ENCODE assay signal across 21 cellular contexts in the genomic region with DNA sequence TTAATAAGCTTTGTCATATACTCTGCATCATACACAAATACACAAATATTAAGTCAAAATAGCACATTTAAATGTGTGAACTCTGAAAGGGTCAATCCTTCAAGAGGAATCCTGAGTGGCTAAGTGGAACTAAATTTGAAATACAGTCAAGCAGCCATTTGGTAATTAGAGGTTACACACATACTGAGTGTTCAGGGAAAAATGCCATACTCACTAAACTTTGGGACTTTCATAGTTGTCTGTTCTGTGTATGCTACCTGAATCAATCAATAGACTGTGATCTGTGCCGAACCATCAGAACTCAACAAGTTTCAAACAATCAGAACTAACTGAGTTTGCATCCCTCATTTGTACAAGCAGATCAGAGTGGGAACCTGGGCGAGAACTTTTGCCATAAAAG. TPM values are rescaled to one million over a fixed set of nuclear protein-coding genes. Genes with fewer than 3 reads are reported as not detected.
A peak's percentile ranks its signal among the peaks of the same experiment; 100 is the strongest.
DNase-seq lines count a peak whose midpoint lies in the region; ATAC-seq, FAIRE-seq and TF ChIP-seq lines count a peak whose summit lies in the region.
"Had no signal": no experiment of that assay in that cellular context is flagged by ENCODE, and none has a peak within 500 bp of the region (broad histone marks: within the 10 kb centered on the region; RNA-seq: fewer than 3 reads in every experiment).

No MANE protein-coding gene starts in this region.

- SMC1A ChIA-PET in GM12878 (lab: Charles Lee; ENCODE audit: uncharacterized antibody, unreplicated experiment): interaction anchor here (0.7 to 1.1 kb wide), 2 partner anchors 14 to 25 kb away, joined by 3 read pairs; no protein-coding TSS in a partner anchor

- H2BK5ac ChIP-seq in IMR-90 (ENCODE audit: low read depth, low read length, poor library complexity, severe bottlenecking): peak overlapping the region; percentile 60

- H3K9me3 ChIP-seq in IMR-90 (ENCODE audit: control insufficient read depth, insufficient read depth, low read length) (no peaks in the 10 kb centered on the region), GM12878 (replicated peaks; ENCODE audit: control insufficient read depth, insufficient read depth, low read length) (no peaks in the 10 kb centered on the region; the same call in 2 of the 3 replicates)
- H3K9me3 ChIP-seq: BE2C, Caco-2, HAP-1 had no signal

- H4K8ac ChIP-seq in IMR-90 (ENCODE audit: low read depth in 2 of 2, low read length in 2 of 2): peak overlapping the region; percentile 70 to 84; a peak in 3 of 4 replicates

- TF ChIP-seq RAD21 in IMR-90 (IDR thresholded peaks at IDR 0.05; ENCODE audit: low read length): no peak
- no peak for TF ChIP-seq RAD21 in GM12878 (IDR thresholded peaks at IDR 0.05; ENCODE audit: insufficient read depth, low read depth, low read length)

- peak overlapping the region; percentile 53 for H4K91ac ChIP-seq in IMR-90 (ENCODE audit: insufficient read depth, low read depth, low read length)

- peaks cover 56% of the 10 kb centered on the region for H3K79me2 ChIP-seq in GM12878 (ENCODE audit: control insufficient read depth, insufficient read depth, low read length)

- TF ChIP-seq CTCF in IMR-90 (conservative IDR thresholded peaks at IDR 0.05; ENCODE audit: low read depth, low read length) (no peak), GM12878 (IDR thresholded peaks at IDR 0.05 in 2 of 3, conservative IDR thresholded peaks at IDR 0.05 in 1 of 3; ENCODE audit: control insufficient read depth in 2 of 3, extremely low read depth in 1 of 3, insufficient read depth in 1 of 3, low read depth in 3 of 3, low read length in 3 of 3) (no peak), endothelial cell (IDR thresholded peaks at IDR 0.05; ENCODE audit: unreplicated experiment) (no peak)

- no peak for TF ChIP-seq EP300 in GM12878 (IDR thresholded peaks at IDR 0.05; ENCODE audit: borderline replicate concordance in 1 of 2, control insufficient read depth in 1 of 2, low read depth in 2 of 2, low read length in 2 of 2)

- H3K4me3 ChIP-seq in IMR-90 (ENCODE audit: insufficient read depth, low read depth, low read length) (no peak overlapping the region), GM12878 (no peak overlapping the region)
- H3K4me3 ChIP-seq: HAP-1 had no signal

- no CpG with 5 or more reads among the region's 2 CpGs for WGBS in IMR-90 (ENCODE audit: extremely low coverage in 2 of 2, insufficient read length in 1 of 2), 2 experiments
- 98% methylated on average over 2 of the region's 2 CpGs for WGBS in GM12878 (ENCODE audit: insufficient coverage, insufficient replicate concordance, low lambda C conversion rate, missing lambda C conversion rate)

- H2AK5ac ChIP-seq in IMR-90 (ENCODE audit: low read depth, low read length): peak overlapping the region; percentile 43; the same call in 1 of the 2 replicates

- H3K4me2 ChIP-seq in IMR-90 (ENCODE audit: low read depth, low read length) (peak overlapping the region; percentile 70), GM12878 (ENCODE audit: control insufficient read depth, insufficient read depth) (no peak overlapping the region)

- BruUV-seq in IMR-90 (replicated peaks; lab: Mats Ljungman, UMichigan) (no TSS peak), GM12878 (replicated peaks; lab: Mats Ljungman, UMichigan) (no TSS peak)

- peak overlapping the region; percentile 53; the same call in 1 of the 2 replicates for H3K56ac ChIP-seq in IMR-90 (ENCODE audit: extremely low read depth, insufficient read depth, low read length)

- peak overlapping the region; percentile 36 for H3K4me3 Mint-ChIP-seq in stimulated activated effector memory CD8-positive, alpha-beta T cell treated with anti-CD3 and anti-CD28 coated beads, Interleukin-12 subunit alpha, Interleukin-12 subunit beta, amount 100 ng/mL, for 72 hours
- no peak overlapping the region for H3K4me3 Mint-ChIP-seq in endothelial cell (ENCODE audit: unreplicated experiment)
- H3K4me3 Mint-ChIP-seq: activated CD8-positive, alpha-beta memory T cell treated with anti-CD3 and anti-CD28 coated beads, Interleukin-2, amount 10 ng/mL, durations not matched to agents 7 days and 5 days; central memory CD8-positive, alpha-beta T cell had no signal

- H3K4me1 ChIP-seq in IMR-90 (ENCODE audit: control insufficient read depth, insufficient read depth, low read length) (peaks cover 12% of the 10 kb centered on the region), GM12878 (ENCODE audit: control insufficient read depth, insufficient read depth, low read length) (no peaks in the 10 kb centered on the region)
- H3K4me1 ChIP-seq: BE2C, Caco-2, HAP-1 had no signal

- no peak overlapping the region for H3K27ac Mint-ChIP-seq in stimulated activated effector memory CD8-positive, alpha-beta T cell treated with anti-CD3 and anti-CD28 coated beads, Interleukin-12 subunit alpha, Interleukin-12 subunit beta, amount 100 ng/mL, for 72 hours
- H3K27ac Mint-ChIP-seq in endothelial cell (ENCODE audit: unreplicated experiment): no peak overlapping the region
- H3K27ac Mint-ChIP-seq: activated CD8-positive, alpha-beta memory T cell treated with anti-CD3 and anti-CD28 coated beads, Interleukin-2, amount 10 ng/mL, durations not matched to agents 7 days and 5 days had no signal

- H3K4ac ChIP-seq in IMR-90 (ENCODE audit: low read depth, low read length): peak overlapping the region; percentile 45; the same call in 1 of the 2 replicates

- intact Hi-C loops in IMR-90 (cut with micrococcal nuclease) (no loop called here), GM12878 (cut with micrococcal nuclease; ENCODE audit: unreplicated experiment) (no loop called here), head of caudate nucleus (cut with DNase I) (no loop called here)

- dilution Hi-C loops in IMR-90 (cut with HindIII; ENCODE audit: low sequenced_read_pairs, unreplicated experiment): no loop called here

- ATAC-seq in IMR-90 (ENCODE audit: low read depth) (no peak), GM12878 (peak; percentile 5; the same call in 1 of the 3 replicates), left lobe of liver (peak; percentile 88)
- ATAC-seq in stimulated activated effector memory CD8-positive, alpha-beta T cell treated with anti-CD3 and anti-CD28 coated beads, Interleukin-12 subunit alpha, Interleukin-12 subunit beta, amount 100 ng/mL, for 72 hours: no peak
- ATAC-seq: activated CD8-positive, alpha-beta memory T cell treated with anti-CD3 and anti-CD28 coated beads, Interleukin-2, amount 10 ng/mL, durations not matched to agents 7 days and 5 days had no signal

- no peak overlapping the region for H2AK9ac ChIP-seq in IMR-90 (replicated peaks; ENCODE audit: low read depth, low read length, poor library complexity)

- H3K27ac ChIP-seq in IMR-90 (ENCODE audit: insufficient read depth, low read length) (peak overlapping the region; percentile 80), GM12878 (ENCODE audit: control insufficient read depth, insufficient read depth) (no peak overlapping the region)

- H4K20me1 ChIP-seq in IMR-90 (ENCODE audit: insufficient read depth, low read length) (peaks cover 4% of the 10 kb centered on the region; the same call in 1 of the 2 replicates), GM12878 (ENCODE audit: control insufficient read depth, insufficient read depth) (no peaks in the 10 kb centered on the region)

- RAD21 ChIA-PET in GM12878 (lab: Charles Lee; ENCODE audit: unreplicated experiment): interaction anchor here (1.3 kb wide), 1 partner anchor 20 kb away, joined by 4 read pairs; no protein-coding TSS in a partner anchor

- H4K5ac ChIP-seq in IMR-90 (ENCODE audit: low read depth, low read length): peak overlapping the region; percentile 70

- H3K9me3 Mint-ChIP-seq in stimulated activated effector memory CD8-positive, alpha-beta T cell treated with anti-CD3 and anti-CD28 coated beads, Interleukin-12 subunit alpha, Interleukin-12 subunit beta, amount 100 ng/mL, for 72 hours: no peaks in the 10 kb centered on the region
- no peaks in the 10 kb centered on the region for H3K9me3 Mint-ChIP-seq in endothelial cell (ENCODE audit: unreplicated experiment)
- H3K9me3 Mint-ChIP-seq: central memory CD8-positive, alpha-beta T cell had no signal

- no peaks in the 10 kb centered on the region for H3K27me3 Mint-ChIP-seq in endothelial cell (ENCODE audit: unreplicated experiment)
- H3K27me3 Mint-ChIP-seq: activated CD8-positive, alpha-beta memory T cell treated with anti-CD3 and anti-CD28 coated beads, Interleukin-2, amount 10 ng/mL, durations not matched to agents 7 days and 5 days; central memory CD8-positive, alpha-beta T cell had no signal

- H2BK20ac ChIP-seq in IMR-90 (ENCODE audit: low read depth, low read length): peak overlapping the region; percentile 67; the same call in 1 of the 2 replicates

- no peak for FAIRE-seq in GM12878 (lab: Jason Lieb, UNC)

- peak overlapping the region; percentile 65 for H3K18ac ChIP-seq in IMR-90 (ENCODE audit: low read depth, low read length)

- H3K36me3 Mint-ChIP-seq in stimulated activated effector memory CD8-positive, alpha-beta T cell treated with anti-CD3 and anti-CD28 coated beads, Interleukin-12 subunit alpha, Interleukin-12 subunit beta, amount 100 ng/mL, for 72 hours: peaks cover 81% of the 10 kb centered on the region
- H3K36me3 Mint-ChIP-seq in endothelial cell (ENCODE audit: low read depth, unreplicated experiment): no peaks in the 10 kb centered on the region

- in situ Hi-C loops in IMR-90 (cut with MboI; ENCODE audit: low sequenced_read_pairs) (no loop called here), GM12878 (cut with MboI) (no loop called here)

- no peaks in the 10 kb centered on the region for H3K27me3 ChIP-seq in IMR-90 (ENCODE audit: control insufficient read depth, insufficient read depth, low read length)
- H3K27me3 ChIP-seq in GM12878 (replicated peaks in 1 of 2; ENCODE audit: control insufficient read depth in 2 of 2, insufficient read depth in 2 of 2, low read length in 1 of 2): no peaks in the 10 kb centered on the region
- H3K27me3 ChIP-seq: BE2C had no signal

- peaks cover 13 to 29% of the 10 kb centered on the region in 2 experiments for H3K79me1 ChIP-seq in IMR-90 (ENCODE audit: low read depth in 1 of 2, low read length in 2 of 2)

- POLR2A ChIA-PET in IMR-90 (lab: Charles Lee; ENCODE audit: unreplicated experiment) (no interaction called here), GM12878 (lab: Charles Lee) (no interaction called here)

- CTCF ChIA-PET in IMR-90 (lab: Yijun Ruan, JAX) (no interaction called here), GM12878 (lab: Yijun Ruan, JAX) (interaction anchor here (1.2 kb wide), 1 partner anchor 14 kb away, joined by 3 read pairs; no protein-coding TSS in a partner anchor)

- H2AFZ ChIP-seq in IMR-90 (replicated peaks; ENCODE audit: low read length, poor library complexity) (no peak overlapping the region), GM12878 (ENCODE audit: control insufficient read depth, low read depth, low read length) (no peak overlapping the region)

- H2BK15ac ChIP-seq in IMR-90 (ENCODE audit: low read depth, low read length): peak overlapping the region; percentile 42; the same call in 1 of the 3 replicates

- H3K23ac ChIP-seq in IMR-90 (ENCODE audit: low read depth, low read length): peak overlapping the region; percentile 30; the same call in 1 of the 2 replicates

- peak overlapping the region; percentile 64 for H3K14ac ChIP-seq in IMR-90 (replicated peaks; ENCODE audit: low read depth, low read length)

- no peak for TF ChIP-seq POLR2A in IMR-90 (IDR thresholded peaks at IDR 0.05; ENCODE audit: low read depth, low read length)
- no peak for TF ChIP-seq POLR2A in GM12878 (IDR thresholded peaks at IDR 0.05; ENCODE audit: low read depth, low read length)

- DNase-seq in IMR-90 (no peak), GM12878 (ENCODE audit: low read depth, low spot score) (no peak), left lobe of liver (ENCODE audit: low spot score) (no peak), OCI-M1 (lab: John Stamatoyannopoulos, UW) (no peak), endothelial cell (ENCODE audit: low spot score) (no peak), head of caudate nucleus (no peak), ureter (ENCODE audit: low spot score) (no peak)
- DNase-seq in stimulated activated effector memory CD8-positive, alpha-beta T cell treated with anti-CD3 and anti-CD28 coated beads, Interleukin-12 subunit alpha, Interleukin-12 subunit beta, amount 100 ng/mL, for 72 hours (ENCODE audit: low spot score in 2 of 2): no peak
- DNase-seq: activated CD8-positive, alpha-beta memory T cell treated with anti-CD3 and anti-CD28 coated beads, Interleukin-2, amount 10 ng/mL, durations not matched to agents 7 days and 5 days; activated effector memory CD4-positive, alpha-beta T cell treated with Interleukin-2 at 50 U/mL for 16 hours; amniotic stem cell; BE2C; Caco-2; effector memory CD4-positive, alpha-beta T cell; NCI-H1694 treated with DMSO at 0.1 percent for 48 hours; NCI-H226; retina; stimulated activated CD4-positive, alpha-beta T cell treated with anti-CD3 and anti-CD28 coated beads, Interleukin-4, amount 100 ng/mL, for 1 hour; substantia nigra had no signal

- H3K9ac ChIP-seq in IMR-90 (ENCODE audit: low read depth, low read length): peak overlapping the region; percentile 71
- no peak overlapping the region for H3K9ac ChIP-seq in GM12878 (ENCODE audit: control insufficient read depth, insufficient read depth, low read length)

- H3K36me3 ChIP-seq in IMR-90 (ENCODE audit: control insufficient read depth, insufficient read depth, low read length) (peaks cover 14% of the 10 kb centered on the region), GM12878 (ENCODE audit: control insufficient read depth in 2 of 2, insufficient read depth in 2 of 2, low read length in 1 of 2) (peaks cover 3 to 8% of the 10 kb centered on the region in 2 experiments; a peak in 3 of 4 replicates)
- H3K36me3 ChIP-seq: BE2C, HAP-1 had no signal

- H2BK120ac ChIP-seq in IMR-90 (ENCODE audit: low read depth, low read length): peak overlapping the region; percentile 1; the same call in 1 of the 2 replicates

- no peaks in the 10 kb centered on the region for H3K9me1 ChIP-seq in IMR-90 (ENCODE audit: insufficient read depth, low read length)

- peaks cover 60% of the 10 kb centered on the region for H3K4me1 Mint-ChIP-seq in stimulated activated effector memory CD8-positive, alpha-beta T cell treated with anti-CD3 and anti-CD28 coated beads, Interleukin-12 subunit alpha, Interleukin-12 subunit beta, amount 100 ng/mL, for 72 hours
- no peaks in the 10 kb centered on the region for H3K4me1 Mint-ChIP-seq in endothelial cell (ENCODE audit: unreplicated experiment)

RNA-seq across cellular contexts. Expression of a gene that starts 15.3 kb away (rescaled TPM):
- total RNA-seq in IMR-90 (2012; rRNA removed) (211 and 223 TPM in 2 replicates), GM12878 (2014; rRNA removed) (48.9 and 58.5 TPM in 2 replicates), GM12878 (2014; rRNA removed; fragmentation: Illumina TruSeq; extraction: Trizol) (58.9 and 65.4 TPM in 2 replicates), GM12878 (2021) (51.9 and 55.4 TPM in 2 replicates), left lobe of liver (27.2 TPM), endothelial cell (ENCODE audit: unreplicated experiment) (22.6 TPM), ureter (62.4 TPM)
- polyA plus RNA-seq in IMR-90 (2012; rRNA removed) (39.2 and 52.6 TPM in 2 replicates), GM12878 (2011; rRNA removed) (105 and 132 TPM in 2 replicates), GM12878 (2014; fragmentation: Illumina TruSeq; extraction: Trizol) (42.3 and 50.2 TPM in 2 replicates), GM12878 (2014; fragmentation: Nextera tagmentation; extraction: Ambion mirVana) (10 to 100 TPM; 12.3 to 13.7 TPM), GM12878 (2014; rRNA removed) (34.3 and 36.2 TPM in 2 replicates), GM12878 (2016; fragmentation: Nextera tagmentation; extraction: Ambion mirVana) (10 to 100 TPM; 11.2 to 20.6 TPM)
- 14.2 and 22.7 TPM in 2 replicates for polyA plus RNA-seq in IMR-90 (2012; cell fraction: cytosol; rRNA removed)
- 23.2 and 164 TPM in 2 replicates for polyA plus RNA-seq in IMR-90 (2012; cell fraction: nucleus; rRNA removed; ENCODE audit: low replicate concordance)
- 532 and 544 TPM in 2 replicates for total RNA-seq in GM12878 (2013; cell fraction: nucleolus; rRNA removed)
- polyA plus RNA-seq in GM12878 (2011; ENCODE audit: low read depth): 24.0 TPM
- 45.9 and 56.4 TPM in 2 replicates for polyA plus RNA-seq in GM12878 (2011; cell fraction: cytosol; rRNA removed)
- 158 and 206 TPM in 2 replicates for polyA plus RNA-seq in GM12878 (2011; cell fraction: nucleus; rRNA removed)
- polyA plus RNA-seq in GM12878 (2012): 24.5 and 30.8 TPM in 2 replicates
- 171 and 281 TPM in 2 replicates for polyA minus RNA-seq in GM12878 (2011; rRNA and poly(A)+ RNA removed)
- polyA minus RNA-seq in GM12878 (2011; cell fraction: cytosol; rRNA and poly(A)+ RNA removed): 37.0 and 48.7 TPM in 2 replicates
- 142 and 203 TPM in 2 replicates for polyA minus RNA-seq in GM12878 (2011; cell fraction: nucleus; rRNA and poly(A)+ RNA removed)

Comparison
In these comparisons a context has a peak if more than half of its experiments do, and no peak if none do; other contexts are left out.
1. ATAC-seq: peak in GM12878 (single experiment) and left lobe of liver (single experiment); none in IMR-90 (single experiment) and stimulated activated effector memory CD8-positive, alpha-beta T cell treated with anti-CD3 and anti-CD28 coated beads, Interleukin-12 subunit alpha, Interleukin-12 subunit beta, amount 100 ng/mL, for 72 hours (single experiment).